Comparison of ENCODE assay signal across 18 cellular contexts in genomic region chr2:159720676-159721075, GRCh38.
"Had no signal": no experiment of that assay in that cellular context is flagged by ENCODE, and none has a peak within 500 bp of the region (broad histone marks: within the 10 kb centered on the region; RNA-seq: fewer than 3 reads in every experiment).

No MANE protein-coding gene starts in this region.

- H3K9me3 ChIP-seq: ovary had no signal

- H3K4me3 ChIP-seq: lung, ovary had no signal

- H3K27ac Mint-ChIP-seq: activated naive CD8-positive, alpha-beta T cell treated with anti-CD3 and anti-CD28 coated beads, Interleukin-2, amount 50 U/mL, for 24 hours; brain; endodermal cell; stimulated activated memory B cell treated with anti-CD40 and anti-IgM and Interleukin-4, amounts not matched to agents 10 μg/mL and 1 μg/mL and 100 μg/mL, for 72 hours; T-helper 1 cell treated with Interleukin-12 subunit alpha and Interleukin-12 subunit beta and Interleukin-4 antibody, amounts not matched to agents 30 μg/mL and 1 μg/mL, for 36 hours had no signal

- ATAC-seq: activated naive CD8-positive, alpha-beta T cell treated with anti-CD3 and anti-CD28 coated beads, Interleukin-2, amount 50 U/mL, for 24 hours; sciatic nerve; stimulated activated memory B cell treated with anti-CD40 and anti-IgM and Interleukin-4, amounts not matched to agents 10 μg/mL and 1 μg/mL and 100 μg/mL, for 72 hours had no signal

- H3K27ac ChIP-seq: ovary, VCaP had no signal

- H3K36me3 ChIP-seq: ovary had no signal

- H3K4me3 Mint-ChIP-seq: activated naive CD8-positive, alpha-beta T cell treated with anti-CD3 and anti-CD28 coated beads, Interleukin-2, amount 50 U/mL, for 24 hours; brain; endodermal cell; stimulated activated memory B cell treated with anti-CD40 and anti-IgM and Interleukin-4, amounts not matched to agents 10 μg/mL and 1 μg/mL and 100 μg/mL, for 72 hours; T-helper 1 cell treated with Interleukin-12 subunit alpha and Interleukin-12 subunit beta and Interleukin-4 antibody, amounts not matched to agents 30 μg/mL and 1 μg/mL, for 36 hours had no signal

- H3K27me3 Mint-ChIP-seq: activated naive CD8-positive, alpha-beta T cell treated with anti-CD3 and anti-CD28 coated beads, Interleukin-2, amount 50 U/mL, for 24 hours; stimulated activated memory B cell treated with anti-CD40 and anti-IgM and Interleukin-4, amounts not matched to agents 10 μg/mL and 1 μg/mL and 100 μg/mL, for 72 hours had no signal

- H3K27me3 ChIP-seq: ovary had no signal

- DNase-seq: activated CD4-positive, alpha-beta T cell treated with anti-CD3 and anti-CD28 coated beads for 1 hour; activated CD4-positive, alpha-beta T cell treated with anti-CD3 and anti-CD28 coated beads, Interleukin-2, amount 50 U/mL, for 4 hours; activated naive CD8-positive, alpha-beta T cell treated with anti-CD3 and anti-CD28 coated beads, Interleukin-2, amount 50 U/mL, for 24 hours; anterior cingulate cortex; caudate nucleus; endodermal cell; foreskin melanocyte; hypothalamus; ovary; stimulated activated CD4-positive, alpha-beta T cell treated with anti-CD3 and anti-CD28 coated beads, Interleukin-4, amount 100 ng/mL, for 24 hours had no signal

- FAIRE-seq: colon, keratinocyte had no signal
